1 cellular context compared by ENCODE assay signal in the genomic region with DNA sequence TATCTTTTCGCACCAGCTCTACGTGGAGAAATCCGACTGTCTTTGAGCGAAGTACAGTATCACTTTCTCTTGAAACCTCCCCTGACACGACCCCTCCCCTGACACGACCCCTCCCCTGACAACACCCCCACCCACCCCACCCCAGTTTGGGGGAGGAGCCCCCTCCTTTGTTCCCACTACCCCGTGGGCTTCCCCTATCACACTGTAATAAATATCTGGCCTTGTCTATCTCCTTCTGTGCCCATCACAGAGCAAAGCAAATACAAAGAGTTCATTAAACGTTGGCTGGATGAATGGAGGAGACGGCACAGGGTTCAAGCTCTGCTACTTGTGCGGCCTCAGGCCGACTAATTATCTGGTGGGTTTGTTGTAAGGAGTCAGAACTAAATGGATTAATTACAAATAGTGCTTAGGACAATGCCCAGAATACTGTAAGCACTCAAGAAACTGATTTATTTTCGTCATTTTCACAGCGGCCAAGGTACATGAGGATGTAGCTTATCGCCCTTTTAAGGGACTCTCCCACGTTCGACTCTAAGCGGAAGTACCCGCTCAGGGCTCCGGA.
TF ChIP-seq lines count a peak whose summit lies in the region.

No MANE protein-coding gene starts in this region.

TF ChIP-seq in liver, 16 proteins besides CTCF, POLR2A, EP300 and RAD21 (continued from another document):
- TF ChIP-seq, protein P1, sequence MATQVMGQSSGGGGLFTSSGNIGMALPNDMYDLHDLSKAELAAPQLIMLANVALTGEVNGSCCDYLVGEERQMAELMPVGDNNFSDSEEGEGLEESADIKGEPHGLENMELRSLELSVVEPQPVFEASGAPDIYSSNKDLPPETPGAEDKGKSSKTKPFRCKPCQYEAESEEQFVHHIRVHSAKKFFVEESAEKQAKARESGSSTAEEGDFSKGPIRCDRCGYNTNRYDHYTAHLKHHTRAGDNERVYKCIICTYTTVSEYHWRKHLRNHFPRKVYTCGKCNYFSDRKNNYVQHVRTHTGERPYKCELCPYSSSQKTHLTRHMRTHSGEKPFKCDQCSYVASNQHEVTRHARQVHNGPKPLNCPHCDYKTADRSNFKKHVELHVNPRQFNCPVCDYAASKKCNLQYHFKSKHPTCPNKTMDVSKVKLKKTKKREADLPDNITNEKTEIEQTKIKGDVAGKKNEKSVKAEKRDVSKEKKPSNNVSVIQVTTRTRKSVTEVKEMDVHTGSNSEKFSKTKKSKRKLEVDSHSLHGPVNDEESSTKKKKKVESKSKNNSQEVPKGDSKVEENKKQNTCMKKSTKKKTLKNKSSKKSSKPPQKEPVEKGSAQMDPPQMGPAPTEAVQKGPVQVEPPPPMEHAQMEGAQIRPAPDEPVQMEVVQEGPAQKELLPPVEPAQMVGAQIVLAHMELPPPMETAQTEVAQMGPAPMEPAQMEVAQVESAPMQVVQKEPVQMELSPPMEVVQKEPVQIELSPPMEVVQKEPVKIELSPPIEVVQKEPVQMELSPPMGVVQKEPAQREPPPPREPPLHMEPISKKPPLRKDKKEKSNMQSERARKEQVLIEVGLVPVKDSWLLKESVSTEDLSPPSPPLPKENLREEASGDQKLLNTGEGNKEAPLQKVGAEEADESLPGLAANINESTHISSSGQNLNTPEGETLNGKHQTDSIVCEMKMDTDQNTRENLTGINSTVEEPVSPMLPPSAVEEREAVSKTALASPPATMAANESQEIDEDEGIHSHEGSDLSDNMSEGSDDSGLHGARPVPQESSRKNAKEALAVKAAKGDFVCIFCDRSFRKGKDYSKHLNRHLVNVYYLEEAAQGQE (IDR thresholded peaks at IDR 0.05), result no peak
- no peak for TF ChIP-seq HNF4G (IDR thresholded peaks at IDR 0.05)
- no peak for TF ChIP-seq RXRA (IDR thresholded peaks at IDR 0.05)
- TF ChIP-seq JUND (IDR thresholded peaks at IDR 0.05), result peak in 1 of 2 donors; percentile 49
- no peak for TF ChIP-seq YY1 (IDR thresholded peaks at IDR 0.05)
- no peak for TF ChIP-seq NR2F2 (IDR thresholded peaks at IDR 0.05)
- TF ChIP-seq, protein P2, sequence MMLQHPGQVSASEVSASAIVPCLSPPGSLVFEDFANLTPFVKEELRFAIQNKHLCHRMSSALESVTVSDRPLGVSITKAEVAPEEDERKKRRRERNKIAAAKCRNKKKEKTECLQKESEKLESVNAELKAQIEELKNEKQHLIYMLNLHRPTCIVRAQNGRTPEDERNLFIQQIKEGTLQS (IDR thresholded peaks at IDR 0.05), result peak; percentile 39
- no peak for TF ChIP-seq TAF1 (conservative IDR thresholded peaks at IDR 0.05)
- TF ChIP-seq GABPA (IDR thresholded peaks at IDR 0.05 in 1 of 2, conservative IDR thresholded peaks at IDR 0.05 in 1 of 2), result no peak
TF ChIP-seq in liver: peak in this region for 3.
